ENCODE assay signal across 10 cellular contexts in the genomic region with DNA sequence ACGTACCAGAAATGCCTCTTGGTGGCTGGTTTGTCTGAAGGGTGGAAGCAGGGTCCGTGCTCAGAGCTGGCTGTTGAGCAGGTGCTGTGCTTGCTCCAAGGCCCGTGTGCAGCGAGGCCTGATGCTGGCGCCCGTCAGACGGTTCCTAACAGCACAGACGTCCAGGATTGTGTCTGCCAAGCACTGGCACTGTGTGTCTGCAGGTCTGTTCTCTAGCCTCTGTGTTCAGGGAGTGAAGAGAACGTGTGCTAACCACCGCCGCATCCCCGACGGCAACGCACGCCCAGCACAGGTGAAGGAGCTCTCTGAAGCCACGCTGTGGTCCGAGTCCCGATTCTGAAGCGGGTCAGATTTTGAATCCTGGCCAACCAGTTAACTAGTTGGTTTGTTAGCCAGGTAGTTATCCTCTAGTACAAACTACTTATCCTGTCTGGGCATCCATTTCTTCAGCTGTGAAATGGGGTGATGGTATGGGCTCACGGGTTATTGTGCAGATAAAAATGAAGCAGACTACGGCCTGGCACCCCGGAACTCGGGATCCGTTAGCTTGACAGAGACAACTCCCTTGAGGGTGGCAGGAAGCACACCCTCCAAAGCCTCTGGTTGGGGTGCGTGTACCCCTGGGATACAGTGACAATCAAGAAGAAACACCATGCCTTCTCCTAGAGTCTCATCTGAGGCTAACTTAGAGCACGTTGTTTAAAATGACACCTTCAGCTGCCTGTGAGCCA. TPM values are rescaled to one million over a fixed set of nuclear protein-coding genes. Genes with fewer than 3 reads are reported as not detected.
DNase-seq lines count a peak whose midpoint lies in the region; ATAC-seq lines count a peak whose summit lies in the region.
"Had no signal": no experiment of that assay in that cellular context is flagged by ENCODE, and none has a peak within 500 bp of the region (broad histone marks: within the 10 kb centered on the region; RNA-seq: fewer than 3 reads in every experiment).

No MANE protein-coding gene starts in this region.

- H3K27ac Mint-ChIP-seq in CD4-positive, CD25-positive, alpha-beta regulatory T cell = peak overlapping the region; percentile 4 to 90 (median 88)
- peak overlapping the region; percentile 44 to 94 (median 88) for H3K27ac Mint-ChIP-seq in naive thymus-derived CD8-positive, alpha-beta T cell

- H3K36me3 Mint-ChIP-seq in CD4-positive, CD25-positive, alpha-beta regulatory T cell = peaks cover 22% of the 10 kb centered on the region
- H3K36me3 Mint-ChIP-seq in naive thymus-derived CD8-positive, alpha-beta T cell = peaks cover 0 to 32% (median 4%) of the 10 kb centered on the region in 3 donors

- H3K4me1 ChIP-seq in CD4-positive, CD25-positive, alpha-beta regulatory T cell (ENCODE audit: control insufficient read depth, insufficient read depth, low read length, poor library complexity, severe bottlenecking) = peaks cover 13% of the 10 kb centered on the region
- H3K4me1 ChIP-seq in HUES64 (ENCODE audit: insufficient read depth, low read length) (0 out of 2 replicates have a peak, but pooled peaks cover 5% of the 10 kb centered on the region), duodenal mucosa (ENCODE audit: control insufficient read depth in 1 of 2, insufficient read depth in 2 of 2, low read length in 2 of 2) (peaks cover 6 to 9% of the 10 kb centered on the region in 2 donors)

- H3K36me3 ChIP-seq in CD4-positive, CD25-positive, alpha-beta regulatory T cell (ENCODE audit: control insufficient read depth, insufficient read depth, low read length) = peaks cover 34% of the 10 kb centered on the region
- H3K36me3 ChIP-seq in HUES64 (ENCODE audit: insufficient read depth, low read length) = peaks cover 32% of the 10 kb centered on the region
- H3K36me3 ChIP-seq in duodenal mucosa (ENCODE audit: control insufficient read depth in 1 of 2, insufficient read depth in 2 of 2, low read length in 2 of 2) = peaks cover 19 to 41% of the 10 kb centered on the region in 2 donors

- peaks cover 5 to 28% (median 12%) of the 10 kb centered on the region in 4 donors for H3K4me1 Mint-ChIP-seq in CD4-positive, CD25-positive, alpha-beta regulatory T cell
- H3K4me1 Mint-ChIP-seq in naive thymus-derived CD8-positive, alpha-beta T cell = peaks cover 6 to 31% (median 29%) of the 10 kb centered on the region in 4 donors

- H3K9ac ChIP-seq in HUES64 (ENCODE audit: low read depth, low read length) = no peak overlapping the region
- peak overlapping the region in 1 of 2 donors; percentile 64 for H3K9ac ChIP-seq in duodenal mucosa (ENCODE audit: low read depth in 1 of 2, low read length in 2 of 2)

- no peak for DNase-seq in CD4-positive, CD25-positive, alpha-beta regulatory T cell
- DNase-seq in naive thymus-derived CD8-positive, alpha-beta T cell = no peak
- no peak for DNase-seq in kidney glomerular epithelial cell (lab: John Stamatoyannopoulos, UW)
- DNase-seq in hepatic stellate cell (ENCODE audit: low spot score) = no peak
- DNase-seq: NK-92 treated with Interleukin-12 subunit alpha and Interleukin-12 subunit beta, amount 100 ng/mL, for 24 hours had no signal

- H3K27ac ChIP-seq in CD4-positive, CD25-positive, alpha-beta regulatory T cell (ENCODE audit: insufficient read depth, low read length, poor library complexity, severe bottlenecking) = no peak overlapping the region
- H3K27ac ChIP-seq in HUES64 (ENCODE audit: low read depth, low read length) (no peak overlapping the region), duodenal mucosa (ENCODE audit: low read depth, low read length) (no peak overlapping the region)

- H3K4me3 ChIP-seq in CD4-positive, CD25-positive, alpha-beta regulatory T cell (ENCODE audit: low read depth, low read length) = peak overlapping the region; percentile 51
- peak overlapping the region; percentile 8 for H3K4me3 ChIP-seq in HUES64 (ENCODE audit: low read length)
- H3K4me3 ChIP-seq in duodenal mucosa (ENCODE audit: low read depth in 1 of 2, low read length in 2 of 2) = peak overlapping the region; percentile 44 to 59

- no peaks in the 10 kb centered on the region for H3K27me3 Mint-ChIP-seq in CD4-positive, CD25-positive, alpha-beta regulatory T cell
- peaks cover 0 to 1% (median 0%) of the 10 kb centered on the region in 5 donors for H3K27me3 Mint-ChIP-seq in naive thymus-derived CD8-positive, alpha-beta T cell

- no peaks in the 10 kb centered on the region for H3K9me3 ChIP-seq in CD4-positive, CD25-positive, alpha-beta regulatory T cell (ENCODE audit: control insufficient read depth in 2 of 2, low read length in 2 of 2)
- H3K9me3 ChIP-seq in HUES64 (ENCODE audit: insufficient read depth, low read depth, low read length) (no peaks in the 10 kb centered on the region), duodenal mucosa (ENCODE audit: control insufficient read depth in 1 of 2, low read length in 2 of 2) (no peaks in the 10 kb centered on the region)

- H3K27me3 ChIP-seq in CD4-positive, CD25-positive, alpha-beta regulatory T cell (ENCODE audit: control insufficient read depth, insufficient read depth, low read length) = no peaks in the 10 kb centered on the region
- H3K27me3 ChIP-seq in HUES64 (ENCODE audit: insufficient read depth, low read length) (no peaks in the 10 kb centered on the region), duodenal mucosa (ENCODE audit: control insufficient read depth in 1 of 2, insufficient read depth in 2 of 2, low read length in 2 of 2) (no peaks in the 10 kb centered on the region)

- H3K4me3 Mint-ChIP-seq in CD4-positive, CD25-positive, alpha-beta regulatory T cell = peak overlapping the region in 3 of 4 donors; percentile 22 to 82 (median 63)
- H3K4me3 Mint-ChIP-seq in naive thymus-derived CD8-positive, alpha-beta T cell = peak overlapping the region; percentile 60 to 85 (median 79)

- 90% methylated on average over 26 of the region's 26 CpGs for WGBS in HUES64

- no peak for ATAC-seq in CD4-positive, CD25-positive, alpha-beta regulatory T cell (ENCODE audit: low read depth in 2 of 2)
- no peak for ATAC-seq in naive thymus-derived CD8-positive, alpha-beta T cell
- ATAC-seq in GM18519 (IDR thresholded peaks at IDR 0.05; ENCODE audit: low FRiP score, unreplicated experiment) = no peak
- no peak for ATAC-seq in HG02970 (IDR thresholded peaks at IDR 0.05; ENCODE audit: low FRiP score, unreplicated experiment)

- POLR2A ChIA-PET in naive thymus-derived CD8-positive, alpha-beta T cell (lab: Charles Lee) = interaction anchor here (1.0 to 1.2 kb wide), 3 partner anchors 37 to 101 kb away, joined by 3 to 6 read pairs (median 3); no protein-coding TSS in a partner anchor

- H3K9me3 Mint-ChIP-seq in CD4-positive, CD25-positive, alpha-beta regulatory T cell = no peaks in the 10 kb centered on the region
- H3K9me3 Mint-ChIP-seq in naive thymus-derived CD8-positive, alpha-beta T cell = no peaks in the 10 kb centered on the region

RNA-seq across cellular contexts. Expression of a gene that starts 18.6 kb away (rescaled TPM):
- total RNA-seq in CD4-positive, CD25-positive, alpha-beta regulatory T cell = 0.37 TPM
- under 1 TPM in 2 of 4 donors, not detected in 2; 0.11 to 0.14 TPM for polyA plus RNA-seq in CD4-positive, CD25-positive, alpha-beta regulatory T cell
- polyA plus RNA-seq in HUES64 (2013, experiment 1 of 2) = not detected
- not detected for polyA plus RNA-seq in HUES64 (2013, experiment 2 of 2)
- total RNA-seq in naive thymus-derived CD8-positive, alpha-beta T cell = 1 to 10 TPM in 1 of 2 experiments, under 1 TPM in 1; 0.22 to 1.1 TPM
- under 1 TPM; 0.57 to 0.77 (median 0.74) TPM for polyA plus RNA-seq in naive thymus-derived CD8-positive, alpha-beta T cell

RNA-seq across cellular contexts. Expression of a gene that starts 32.6 kb away (rescaled TPM):
- not detected for total RNA-seq in CD4-positive, CD25-positive, alpha-beta regulatory T cell
- polyA plus RNA-seq in CD4-positive, CD25-positive, alpha-beta regulatory T cell = not detected
- not detected for polyA plus RNA-seq in HUES64 (2013, experiment 1 of 2)
- polyA plus RNA-seq in HUES64 (2013, experiment 2 of 2) = not detected
- total RNA-seq in naive thymus-derived CD8-positive, alpha-beta T cell = not detected
- polyA plus RNA-seq in naive thymus-derived CD8-positive, alpha-beta T cell = not detected
- total RNA-seq: ureter had no signal
